In genomic region chr2:44778221-44778654, GRCh38 we compare ENCODE assay signal across 10 cellular contexts.
A peak's percentile ranks its signal among the peaks of the same experiment; 100 is the strongest.
DNase-seq lines count a peak whose midpoint lies in the region; ATAC-seq and TF ChIP-seq lines count a peak whose summit lies in the region.
"Had no signal": no experiment of that assay in that cellular context is flagged by ENCODE, and none has a peak within 500 bp of the region (broad histone marks: within the 10 kb centered on the region; RNA-seq: fewer than 3 reads in every experiment).

No MANE protein-coding gene starts in this region.

- H3K9ac ChIP-seq in ES-I3 (ENCODE audit: low read depth, low read length) = peak overlapping the region; percentile 41

- H3K4me1 ChIP-seq in ES-I3 (ENCODE audit: insufficient read depth, low read length) (peaks cover 26% of the 10 kb centered on the region), uterus (no peaks in the 10 kb centered on the region)

- H3K27me3 ChIP-seq in uterus = no peaks in the 10 kb centered on the region

- peak; percentile 45 for DNase-seq in glutamatergic neuron
- no peak for DNase-seq in GOT3 (lab: John Stamatoyannopoulos, UW)
- DNase-seq in SKM-1 treated with dmso at 0.1 percent for 144 hours (lab: John Stamatoyannopoulos, UW; ENCODE audit: unreplicated experiment) = no peak
- DNase-seq in uterus = no peak
- DNase-seq: activated naive CD4-positive, alpha-beta T cell treated with Interleukin-2 at 50 U/mL for 16 hours; heart left ventricle had no signal

- H3K9me3 ChIP-seq in ES-I3 (ENCODE audit: control insufficient read depth, insufficient read depth, low read length) (no peaks in the 10 kb centered on the region), uterus (peaks cover 0 to 3% of the 10 kb centered on the region in 2 donors)

- no peaks in the 10 kb centered on the region for H3K36me3 ChIP-seq in ES-I3 (ENCODE audit: insufficient read depth, low read length)
- H3K36me3 ChIP-seq in uterus = no peaks in the 10 kb centered on the region
- H3K36me3 ChIP-seq: heart left ventricle had no signal

- peaks cover 6% of the 10 kb centered on the region for H3K27me3 Mint-ChIP-seq in glutamatergic neuron (ENCODE audit: unreplicated experiment)

- H3K27ac Mint-ChIP-seq in glutamatergic neuron (ENCODE audit: unreplicated experiment) = peak overlapping the region; percentile 76

- peaks cover 14% of the 10 kb centered on the region for H3K36me3 Mint-ChIP-seq in glutamatergic neuron (ENCODE audit: unreplicated experiment)

- peaks cover 6% of the 10 kb centered on the region for H3K9me3 Mint-ChIP-seq in glutamatergic neuron (ENCODE audit: unreplicated experiment)

- TF ChIP-seq POLR2A in uterus (IDR thresholded peaks at IDR 0.05) = no peak

- peaks cover 26% of the 10 kb centered on the region for H3K4me1 Mint-ChIP-seq in glutamatergic neuron (ENCODE audit: low read depth, unreplicated experiment)

- no peak for TF ChIP-seq CTCF in glutamatergic neuron (IDR thresholded peaks at IDR 0.05; ENCODE audit: partially characterized antibody, unreplicated experiment)
- no peak for TF ChIP-seq CTCF in uterus (IDR thresholded peaks at IDR 0.05)

- ATAC-seq in GM21515 (IDR thresholded peaks at IDR 0.05; ENCODE audit: unreplicated experiment) (peak; percentile 42), HG03442 (IDR thresholded peaks at IDR 0.05; ENCODE audit: unreplicated experiment) (peak; percentile 27), SK-N-SH treated with all-trans-retinoic acid at 6 μM for 48 hours (no peak)

- H3K4me3 ChIP-seq in uterus = no peak overlapping the region

- H3K4me3 Mint-ChIP-seq in glutamatergic neuron (ENCODE audit: unreplicated experiment) = peak overlapping the region; percentile 75

- intact Hi-C loops in uterus (cut with DNase I; ENCODE audit: low total_unique reads) = no loop called here

- H3K27ac ChIP-seq in uterus = no peak overlapping the region
- H3K27ac ChIP-seq: heart left ventricle had no signal

TF ChIP-seq in SK-N-SH treated with all-trans-retinoic acid at 6 μM for 48 hours, 23 proteins besides CTCF, POLR2A, EP300 and RAD21:
- no peak for TF ChIP-seq GLIS3 (CRISPR knock-in tag; IDR thresholded peaks at IDR 0.05)
- TF ChIP-seq ZC3H10 (CRISPR knock-in tag; IDR thresholded peaks at IDR 0.05) = no peak
- TF ChIP-seq OSR1 (CRISPR knock-in tag; IDR thresholded peaks at IDR 0.05) = no peak
- TF ChIP-seq ZFP3 (CRISPR knock-in tag; IDR thresholded peaks at IDR 0.05) = no peak
- no peak for TF ChIP-seq ESRRG (CRISPR knock-in tag; IDR thresholded peaks at IDR 0.05)
- TF ChIP-seq BACH2 (CRISPR knock-in tag; IDR thresholded peaks at IDR 0.05; ENCODE audit: borderline replicate concordance) = no peak
- TF ChIP-seq ZNF70 (CRISPR knock-in tag; IDR thresholded peaks at IDR 0.05) = no peak
- TF ChIP-seq ZNF565 (CRISPR knock-in tag; conservative IDR thresholded peaks at IDR 0.05; ENCODE audit: low read depth) = no peak
- no peak for TF ChIP-seq TSHZ2 (CRISPR knock-in tag; IDR thresholded peaks at IDR 0.05)
